In the genomic region with DNA sequence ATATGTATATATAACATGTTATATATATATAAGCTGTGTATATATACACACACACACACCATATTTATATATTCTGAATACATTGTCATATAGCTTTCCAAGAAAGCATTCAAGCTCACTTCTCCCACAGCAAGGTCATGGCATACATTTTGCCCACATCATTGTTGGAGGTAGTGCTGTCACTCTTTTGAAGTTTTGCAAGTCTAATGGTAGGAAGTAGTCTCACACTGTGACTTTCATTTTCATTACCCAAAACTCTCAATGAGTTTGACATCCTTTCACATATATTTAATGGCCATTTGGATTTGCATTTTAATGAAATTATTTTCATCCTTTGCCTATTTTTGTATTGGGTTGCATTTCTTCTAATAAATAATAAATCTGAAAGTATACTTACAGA, we compare ENCODE assay signal across 23 cellular contexts. TPM values are rescaled to one million over a fixed set of nuclear protein-coding genes. Genes with fewer than 3 reads are reported as not detected.
DNase-seq lines count a peak whose midpoint lies in the region; ATAC-seq and TF ChIP-seq lines count a peak whose summit lies in the region.
"Had no signal": no experiment of that assay in that cellular context is flagged by ENCODE, and none has a peak within 500 bp of the region (broad histone marks: within the 10 kb centered on the region; RNA-seq: fewer than 3 reads in every experiment).

No MANE protein-coding gene starts in this region.

- H3K79me2 ChIP-seq in MM.1S (ENCODE audit: low read length): no peaks in the 10 kb centered on the region
- no peaks in the 10 kb centered on the region for H3K79me2 ChIP-seq in SK-N-SH (ENCODE audit: insufficient read depth)

- H3K9me2 ChIP-seq in MM.1S (replicated peaks; ENCODE audit: insufficient read depth, low read length) (no peaks in the 10 kb centered on the region), SK-N-SH (no peaks in the 10 kb centered on the region)

- H3K9ac ChIP-seq in MM.1S (ENCODE audit: low read length) (no peak overlapping the region), SK-N-SH (no peak overlapping the region)

- H3K4me1 ChIP-seq in MM.1S (ENCODE audit: low read length): no peaks in the 10 kb centered on the region
- no peaks in the 10 kb centered on the region for H3K4me1 ChIP-seq in SK-N-SH (ENCODE audit: control insufficient read depth in 1 of 2, insufficient read depth in 2 of 2, low read depth in 1 of 2, low read length in 1 of 2)
- no peaks in the 10 kb centered on the region for H3K4me1 ChIP-seq in left lung
- H3K4me1 ChIP-seq: Caco-2, Peyer's patch had no signal

- H3K36me3 Mint-ChIP-seq in activated CD4-positive, alpha-beta T cell treated with anti-CD3 and anti-CD28 coated beads, Interleukin-2, amount 10 ng/mL, durations not matched to agents 7 days and 5 days (ENCODE audit: low read depth): no peaks in the 10 kb centered on the region
- H3K36me3 Mint-ChIP-seq: CD8-positive, alpha-beta T cell had no signal

- H3K4me3 ChIP-seq in MM.1S (ENCODE audit: low read length): no peak overlapping the region
- no peak overlapping the region for H3K4me3 ChIP-seq in SK-N-SH (ENCODE audit: low read depth in 2 of 2, low read length in 1 of 2)
- no peak overlapping the region for H3K4me3 ChIP-seq in left lung
- H3K4me3 ChIP-seq: Peyer's patch had no signal

- H3K27me3 ChIP-seq in MM.1S (replicated peaks; ENCODE audit: insufficient read depth, low read length): no peaks in the 10 kb centered on the region
- peaks cover 4% of the 10 kb centered on the region; the same call in 1 of the 2 replicates for H3K27me3 ChIP-seq in SK-N-SH (ENCODE audit: insufficient read depth)
- H3K27me3 ChIP-seq in left lung: no peaks in the 10 kb centered on the region
- H3K27me3 ChIP-seq: Peyer's patch had no signal

- no peaks in the 10 kb centered on the region for H3K4me1 Mint-ChIP-seq in activated CD4-positive, alpha-beta T cell treated with anti-CD3 and anti-CD28 coated beads, Interleukin-2, amount 10 ng/mL, durations not matched to agents 7 days and 5 days

- H3K4me2 ChIP-seq in MM.1S (ENCODE audit: low read depth, low read length): no peak overlapping the region
- no peak overlapping the region for H3K4me2 ChIP-seq in SK-N-SH

- POLR2A ChIA-PET in SK-N-SH (lab: Yijun Ruan, JAX): no interaction called here
- POLR2A ChIA-PET in activated CD4-positive, alpha-beta T cell treated with anti-CD3 and anti-CD28 coated beads, Interleukin-2, amount 10 ng/mL, durations not matched to agents 7 days and 5 days (lab: Charles Lee): no interaction called here

- CTCF ChIA-PET in SK-N-SH (lab: Yijun Ruan, JAX): no interaction called here
- CTCF ChIA-PET in activated CD4-positive, alpha-beta T cell treated with anti-CD3 and anti-CD28 coated beads, Interleukin-2, amount 10 ng/mL, durations not matched to agents 7 days and 5 days (lab: Charles Lee): no interaction called here

- H3F3A ChIP-seq in MM.1S (ENCODE audit: insufficient read depth, low read length): no peaks in the 10 kb centered on the region
- no peaks in the 10 kb centered on the region for H3F3A ChIP-seq in SK-N-SH (replicated peaks; ENCODE audit: insufficient read depth)

- H3K27ac ChIP-seq in MM.1S (ENCODE audit: low read length) (no peak overlapping the region), SK-N-SH (ENCODE audit: low read depth in 2 of 2, low read length in 1 of 2) (no peak overlapping the region), left lung (no peak overlapping the region)
- H3K27ac ChIP-seq: C4-2B, Peyer's patch had no signal

- H3K27ac Mint-ChIP-seq in activated CD4-positive, alpha-beta T cell treated with anti-CD3 and anti-CD28 coated beads, Interleukin-2, amount 10 ng/mL, durations not matched to agents 7 days and 5 days: no peak overlapping the region
- H3K27ac Mint-ChIP-seq: CD8-positive, alpha-beta T cell had no signal

- TF ChIP-seq EP300 in SK-N-SH (IDR thresholded peaks at IDR 0.05; ENCODE audit: borderline replicate concordance in 1 of 2, low read depth in 1 of 2, low read length in 1 of 2): no peak

- no peak overlapping the region for H3K4me3 Mint-ChIP-seq in activated CD4-positive, alpha-beta T cell treated with anti-CD3 and anti-CD28 coated beads, Interleukin-2, amount 10 ng/mL, durations not matched to agents 7 days and 5 days
- H3K4me3 Mint-ChIP-seq: CD8-positive, alpha-beta T cell had no signal

- no peaks in the 10 kb centered on the region for H3K9me3 ChIP-seq in MM.1S (replicated peaks; ENCODE audit: insufficient read depth, low read length)
- H3K9me3 ChIP-seq in SK-N-SH: no peaks in the 10 kb centered on the region
- H3K9me3 ChIP-seq in left lung: peaks cover 0 to 5% of the 10 kb centered on the region in 2 donors
- H3K9me3 ChIP-seq: Caco-2, Peyer's patch had no signal

- H3K36me3 ChIP-seq in MM.1S (replicated peaks; ENCODE audit: insufficient read depth, low read length) (no peaks in the 10 kb centered on the region), SK-N-SH (replicated peaks in 1 of 2; ENCODE audit: control insufficient read depth in 1 of 2, insufficient read depth in 2 of 2, low read length in 1 of 2) (no peaks in the 10 kb centered on the region), left lung (no peaks in the 10 kb centered on the region)
- H3K36me3 ChIP-seq: Peyer's patch had no signal

- H2AFZ ChIP-seq in MM.1S (ENCODE audit: low read length) (no peak overlapping the region), SK-N-SH (ENCODE audit: low read depth) (no peak overlapping the region)

- TF ChIP-seq RAD21 in SK-N-SH (IDR thresholded peaks at IDR 0.05; ENCODE audit: low read length): no peak

- H3K27me3 Mint-ChIP-seq in activated CD4-positive, alpha-beta T cell treated with anti-CD3 and anti-CD28 coated beads, Interleukin-2, amount 10 ng/mL, durations not matched to agents 7 days and 5 days: peaks cover 1% of the 10 kb centered on the region

- no peaks in the 10 kb centered on the region for H4K20me1 ChIP-seq in MM.1S (ENCODE audit: insufficient read depth, low read length)
- no peaks in the 10 kb centered on the region for H4K20me1 ChIP-seq in SK-N-SH (ENCODE audit: insufficient read depth)

- peak; percentile 21 for DNase-seq in MM.1S
- no peak for DNase-seq in NCI-H82 (lab: John Stamatoyannopoulos, UW)
- no peak for DNase-seq in SK-N-SH
- DNase-seq in left lung: no peak
- no peak for DNase-seq in activated CD4-positive, alpha-beta T cell treated with anti-CD3 and anti-CD28 coated beads, Interleukin-2, amount 10 ng/mL, durations not matched to agents 7 days and 5 days
- DNase-seq: Caco-2; CD8-positive, alpha-beta T cell; EL; GDM1; Karpas-422; NCI-H1105 treated with DMSO at 0.1 percent for 48 hours; NCI-H146; NCI-H2029; NCI-H446 treated with DMSO at 0.1 percent for 48 hours; NCI-H526; Peyer's patch; SHP77 treated with DMSO at 0.1 percent for 48 hours; T-helper 9 cell had no signal

- H3K9me3 Mint-ChIP-seq in activated CD4-positive, alpha-beta T cell treated with anti-CD3 and anti-CD28 coated beads, Interleukin-2, amount 10 ng/mL, durations not matched to agents 7 days and 5 days: no peaks in the 10 kb centered on the region

- ATAC-seq in GM18867 (IDR thresholded peaks at IDR 0.05; ENCODE audit: unreplicated experiment): peak; percentile 85
- peak; percentile 40 for ATAC-seq in GM19468 (IDR thresholded peaks at IDR 0.05; ENCODE audit: extremely low read depth, unreplicated experiment)
- no peak for ATAC-seq in left lung
- ATAC-seq: CD8-positive, alpha-beta T cell; HCT116; HepG2 had no signal

- intact Hi-C loops in left lung (cut with DNase I): no loop called here

- no peak for TF ChIP-seq CTCF in MM.1S (IDR thresholded peaks at IDR 0.05; ENCODE audit: low read length)
- no peak for TF ChIP-seq CTCF in SK-N-SH (IDR thresholded peaks at IDR 0.05)
- no peak for TF ChIP-seq CTCF in left lung (IDR thresholded peaks at IDR 0.05)

TF ChIP-seq in SK-N-SH, 30 proteins besides CTCF, POLR2A, EP300 and RAD21 (continues in another document):
- TF ChIP-seq SMC3 (IDR thresholded peaks at IDR 0.05; ENCODE audit: low read depth, low read length) (no peak), YY1 (IDR thresholded peaks at IDR 0.05; ENCODE audit: low read depth) (no peak), JUND (IDR thresholded peaks at IDR 0.05) (no peak), RCOR1 (IDR thresholded peaks at IDR 0.05; ENCODE audit: low read length) (no peak), MXI1 (IDR thresholded peaks at IDR 0.05; ENCODE audit: low read depth, low read length) (no peak), FOSL2 (IDR thresholded peaks at IDR 0.05; ENCODE audit: borderline replicate concordance, low read depth) (no peak), EZH2phosphoT487 (IDR thresholded peaks at IDR 0.05; ENCODE audit: borderline replicate concordance, low read depth) (no peak), TAF1 (IDR thresholded peaks at IDR 0.05; ENCODE audit: borderline replicate concordance, low read depth, low read length) (no peak), POLR2AphosphoS5 (IDR thresholded peaks at IDR 0.05; ENCODE audit: low read depth, low read length) (no peak)
- TF ChIP-seq, protein P1, sequence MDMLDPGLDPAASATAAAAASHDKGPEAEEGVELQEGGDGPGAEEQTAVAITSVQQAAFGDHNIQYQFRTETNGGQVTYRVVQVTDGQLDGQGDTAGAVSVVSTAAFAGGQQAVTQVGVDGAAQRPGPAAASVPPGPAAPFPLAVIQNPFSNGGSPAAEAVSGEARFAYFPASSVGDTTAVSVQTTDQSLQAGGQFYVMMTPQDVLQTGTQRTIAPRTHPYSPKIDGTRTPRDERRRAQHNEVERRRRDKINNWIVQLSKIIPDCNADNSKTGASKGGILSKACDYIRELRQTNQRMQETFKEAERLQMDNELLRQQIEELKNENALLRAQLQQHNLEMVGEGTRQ (IDR thresholded peaks at IDR 0.05; ENCODE audit: borderline replicate concordance, low read depth, low read length): no peak
- TF ChIP-seq, protein P2, sequence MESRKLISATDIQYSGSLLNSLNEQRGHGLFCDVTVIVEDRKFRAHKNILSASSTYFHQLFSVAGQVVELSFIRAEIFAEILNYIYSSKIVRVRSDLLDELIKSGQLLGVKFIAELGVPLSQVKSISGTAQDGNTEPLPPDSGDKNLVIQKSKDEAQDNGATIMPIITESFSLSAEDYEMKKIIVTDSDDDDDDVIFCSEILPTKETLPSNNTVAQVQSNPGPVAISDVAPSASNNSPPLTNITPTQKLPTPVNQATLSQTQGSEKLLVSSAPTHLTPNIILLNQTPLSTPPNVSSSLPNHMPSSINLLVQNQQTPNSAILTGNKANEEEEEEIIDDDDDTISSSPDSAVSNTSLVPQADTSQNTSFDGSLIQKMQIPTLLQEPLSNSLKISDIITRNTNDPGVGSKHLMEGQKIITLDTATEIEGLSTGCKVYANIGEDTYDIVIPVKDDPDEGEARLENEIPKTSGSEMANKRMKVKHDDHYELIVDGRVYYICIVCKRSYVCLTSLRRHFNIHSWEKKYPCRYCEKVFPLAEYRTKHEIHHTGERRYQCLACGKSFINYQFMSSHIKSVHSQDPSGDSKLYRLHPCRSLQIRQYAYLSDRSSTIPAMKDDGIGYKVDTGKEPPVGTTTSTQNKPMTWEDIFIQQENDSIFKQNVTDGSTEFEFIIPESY (IDR thresholded peaks at IDR 0.05; ENCODE audit: borderline replicate concordance, low read depth): no peak

RNA-seq across cellular contexts. Expression of a gene that starts 59.8 kb away (rescaled TPM):
- 675 and 707 TPM in 2 replicates for polyA plus RNA-seq in SK-N-SH (2012; rRNA removed)
- polyA plus RNA-seq in SK-N-SH (2012; cell fraction: cytosol; rRNA removed): 981 and 1,339 TPM in 2 replicates
- polyA plus RNA-seq in SK-N-SH (2012; cell fraction: nucleus; rRNA removed): 141 and 165 TPM in 2 replicates
- 100 to 1,000 TPM; 399 to 472 TPM for total RNA-seq in left lung
- total RNA-seq in activated CD4-positive, alpha-beta T cell treated with anti-CD3 and anti-CD28 coated beads, Interleukin-2, amount 10 ng/mL, durations not matched to agents 7 days and 5 days: 100 to 1,000 TPM; 441 to 448 TPM
